In genomic region chr9:21681641-21682040, GRCh38 we compare ENCODE assay signal across 20 cellular contexts.
DNase-seq lines count a peak whose midpoint lies in the region; ATAC-seq and TF ChIP-seq lines count a peak whose summit lies in the region.
"Had no signal": no experiment of that assay in that cellular context is flagged by ENCODE, and none has a peak within 500 bp of the region (broad histone marks: within the 10 kb centered on the region; RNA-seq: fewer than 3 reads in every experiment).

No MANE protein-coding gene starts in this region.

- H3K4me1 Mint-ChIP-seq in activated naive CD4-positive, alpha-beta T cell treated with anti-CD3 and anti-CD28 coated beads, Interleukin-2, amount 50 U/mL, for 24 hours: peaks cover 77% of the 10 kb centered on the region
- peaks cover 68% of the 10 kb centered on the region for H3K4me1 Mint-ChIP-seq in activated naive CD8-positive, alpha-beta T cell treated with anti-CD3 and anti-CD28 coated beads, Interleukin-2, amount 50 U/mL, for 24 hours

- H3K27ac Mint-ChIP-seq in activated naive CD4-positive, alpha-beta T cell treated with anti-CD3 and anti-CD28 coated beads, Interleukin-2, amount 50 U/mL, for 24 hours: peak overlapping the region; percentile 84
- H3K27ac Mint-ChIP-seq in activated naive CD8-positive, alpha-beta T cell treated with anti-CD3 and anti-CD28 coated beads, Interleukin-2, amount 50 U/mL, for 24 hours: peak overlapping the region; percentile 22
- H3K27ac Mint-ChIP-seq: activated CD4-positive, alpha-beta T cell treated with anti-CD3 and anti-CD28 coated beads, Interleukin-2, amount 10 ng/mL, durations not matched to agents 7 days and 5 days had no signal

- no peaks in the 10 kb centered on the region for H3K79me2 ChIP-seq in smooth muscle cell (ENCODE audit: low read depth)

- H3K27ac ChIP-seq in smooth muscle cell (ENCODE audit: low read depth): peak overlapping the region; percentile 88
- H3K27ac ChIP-seq: ascending aorta, thoracic aorta had no signal

- peak overlapping the region; percentile 3 for H3K9ac ChIP-seq in smooth muscle cell (ENCODE audit: low read depth)

- no peaks in the 10 kb centered on the region for H3K27me3 ChIP-seq in smooth muscle cell (ENCODE audit: low read depth)
- H3K27me3 ChIP-seq: ascending aorta had no signal

- H3K27me3 Mint-ChIP-seq in activated naive CD4-positive, alpha-beta T cell treated with anti-CD3 and anti-CD28 coated beads, Interleukin-2, amount 50 U/mL, for 24 hours: no peaks in the 10 kb centered on the region
- H3K27me3 Mint-ChIP-seq in activated naive CD8-positive, alpha-beta T cell treated with anti-CD3 and anti-CD28 coated beads, Interleukin-2, amount 50 U/mL, for 24 hours: no peaks in the 10 kb centered on the region

- no peak for ATAC-seq in activated naive CD8-positive, alpha-beta T cell treated with anti-CD3 and anti-CD28 coated beads, Interleukin-2, amount 50 U/mL, for 24 hours
- ATAC-seq: activated T-cell treated with anti-CD3 and anti-CD28 coated beads, Interleukin-2, amount 50 U/mL, for 4 hours had no signal

- H3K36me3 ChIP-seq in smooth muscle cell (ENCODE audit: low read depth): no peaks in the 10 kb centered on the region
- H3K36me3 ChIP-seq: ascending aorta, thoracic aorta had no signal

- peaks cover 12% of the 10 kb centered on the region for H3F3A ChIP-seq in smooth muscle cell (ENCODE audit: low read depth)

- no peaks in the 10 kb centered on the region for H4K20me1 ChIP-seq in smooth muscle cell (ENCODE audit: low read depth)

- no peaks in the 10 kb centered on the region for H3K9me3 ChIP-seq in smooth muscle cell (replicated peaks; ENCODE audit: low read depth)
- H3K9me3 ChIP-seq: ascending aorta, thoracic aorta had no signal

- H3K4me3 Mint-ChIP-seq in activated naive CD4-positive, alpha-beta T cell treated with anti-CD3 and anti-CD28 coated beads, Interleukin-2, amount 50 U/mL, for 24 hours: peak overlapping the region; percentile 3
- no peak overlapping the region for H3K4me3 Mint-ChIP-seq in activated naive CD8-positive, alpha-beta T cell treated with anti-CD3 and anti-CD28 coated beads, Interleukin-2, amount 50 U/mL, for 24 hours
- H3K4me3 Mint-ChIP-seq: activated CD4-positive, alpha-beta T cell treated with anti-CD3 and anti-CD28 coated beads, Interleukin-2, amount 10 ng/mL, durations not matched to agents 7 days and 5 days; activated T-cell treated with anti-CD3 and anti-CD28 coated beads, Interleukin-2, amount 50 U/mL, for 4 hours had no signal

- DNase-seq in activated naive CD4-positive, alpha-beta T cell (lab: John Stamatoyannopoulos, UW): no peak
- DNase-seq in activated naive CD8-positive, alpha-beta T cell treated with anti-CD3 and anti-CD28 coated beads, Interleukin-2, amount 50 U/mL, for 24 hours: no peak
- DNase-seq in fibroblast of peridontal ligament (ENCODE audit: extremely low read depth) (peak; percentile 86), smooth muscle cell (lab: John Stamatoyannopoulos, UW; ENCODE audit: unreplicated experiment) (no peak), NCI-H526 treated with DMSO at 0.1 percent for 48 hours (lab: John Stamatoyannopoulos, UW) (no peak), SHP77 treated with DMSO at 0.1 percent for 48 hours (lab: John Stamatoyannopoulos, UW) (no peak), GM10266 (ENCODE audit: extremely low spot score) (no peak)
- DNase-seq: 8988T; activated CD4-positive, alpha-beta T cell treated with anti-CD3 and anti-CD28 coated beads, Interleukin-2, amount 10 ng/mL, durations not matched to agents 7 days and 5 days; activated T-cell treated with anti-CD3 and anti-CD28 coated beads, Interleukin-2, amount 50 U/mL, for 4 hours; effector CD8-positive, alpha-beta T cell; midbrain; NCI-H1105 treated with DMSO at 0.1 percent for 48 hours; NCI-H345; occipital lobe; stimulated activated CD4-positive, alpha-beta T cell treated with anti-CD3 and anti-CD28 coated beads, Interleukin-12 subunit alpha, Interleukin-12 subunit beta, amount 100 ng/mL, for 4 hours; T-helper 2 cell had no signal

- TF ChIP-seq CTCF in smooth muscle cell (IDR thresholded peaks at IDR 0.05; ENCODE audit: borderline replicate concordance, insufficient read depth, poor library complexity, severe bottlenecking) (no peak), GM10266 (IDR thresholded peaks at IDR 0.05; ENCODE audit: control insufficient read depth, insufficient read depth, low read depth, missing control alignments) (no peak)

- H3K9me3 Mint-ChIP-seq in activated naive CD4-positive, alpha-beta T cell treated with anti-CD3 and anti-CD28 coated beads, Interleukin-2, amount 50 U/mL, for 24 hours: no peaks in the 10 kb centered on the region
- H3K9me3 Mint-ChIP-seq in activated naive CD8-positive, alpha-beta T cell treated with anti-CD3 and anti-CD28 coated beads, Interleukin-2, amount 50 U/mL, for 24 hours: no peaks in the 10 kb centered on the region
- H3K9me3 Mint-ChIP-seq: activated CD4-positive, alpha-beta T cell treated with anti-CD3 and anti-CD28 coated beads, Interleukin-2, amount 10 ng/mL, durations not matched to agents 7 days and 5 days; activated T-cell treated with anti-CD3 and anti-CD28 coated beads, Interleukin-2, amount 50 U/mL, for 4 hours had no signal

- peak overlapping the region; percentile 5 for H2AFZ ChIP-seq in smooth muscle cell (ENCODE audit: low read depth)

- H3K4me1 ChIP-seq in smooth muscle cell (ENCODE audit: low read depth): peaks cover 26% of the 10 kb centered on the region
- H3K4me1 ChIP-seq: ascending aorta had no signal

- H3K4me2 ChIP-seq in smooth muscle cell: peak overlapping the region; percentile 49

- H3K36me3 Mint-ChIP-seq in activated naive CD4-positive, alpha-beta T cell treated with anti-CD3 and anti-CD28 coated beads, Interleukin-2, amount 50 U/mL, for 24 hours: no peaks in the 10 kb centered on the region
- H3K36me3 Mint-ChIP-seq in activated naive CD8-positive, alpha-beta T cell treated with anti-CD3 and anti-CD28 coated beads, Interleukin-2, amount 50 U/mL, for 24 hours (ENCODE audit: low read depth): no peaks in the 10 kb centered on the region

- WGBS in smooth muscle cell (ENCODE audit: low lambda C conversion rate): 23% methylated on average over 4 of the region's 4 CpGs

- H3K4me3 ChIP-seq in smooth muscle cell: no peak overlapping the region
- H3K4me3 ChIP-seq: ascending aorta, thoracic aorta had no signal
